In genomic region chr1:226763741-226764264, GRCh38 we compare ENCODE assay signal across 10 cellular contexts. TPM values are rescaled to one million over a fixed set of nuclear protein-coding genes. Genes with fewer than 3 reads are reported as not detected.
DNase-seq lines count a peak whose midpoint lies in the region; ATAC-seq and TF ChIP-seq lines count a peak whose summit lies in the region.
"Had no signal": no experiment of that assay in that cellular context is flagged by ENCODE, and none has a peak within 500 bp of the region (broad histone marks: within the 10 kb centered on the region; RNA-seq: fewer than 3 reads in every experiment).

No MANE protein-coding gene starts in this region.

- no peak overlapping the region for H3K27ac Mint-ChIP-seq in Caco-2 (ENCODE audit: unreplicated experiment)

- peaks cover 17% of the 10 kb centered on the region for H3K27me3 Mint-ChIP-seq in Caco-2 (ENCODE audit: insufficient read depth, unreplicated experiment)

- H3K9me3 Mint-ChIP-seq in Caco-2 (ENCODE audit: unreplicated experiment), result no peaks in the 10 kb centered on the region

- H3K9me3 ChIP-seq in Caco-2, result no peaks in the 10 kb centered on the region

- ATAC-seq in GM21825 (IDR thresholded peaks at IDR 0.05; ENCODE audit: unreplicated experiment), result no peak
- ATAC-seq: HCT116 had no signal

- no peaks in the 10 kb centered on the region for H3K4me1 ChIP-seq in Caco-2

- CTCF ChIA-PET in Caco-2 (lab: Charles Lee), result no interaction called here

- no peaks in the 10 kb centered on the region for H3K36me3 Mint-ChIP-seq in Caco-2 (ENCODE audit: insufficient read depth, unreplicated experiment)

- TF ChIP-seq CTCF in brain microvascular endothelial cell (IDR thresholded peaks at IDR 0.05; ENCODE audit: low read depth, low read length, missing control alignments) (no peak), Caco-2 (IDR thresholded peaks at IDR 0.05; ENCODE audit: insufficient read depth in 1 of 2, low read depth in 1 of 2, low read length in 1 of 2, severe bottlenecking in 1 of 2, unreplicated experiment in 1 of 2) (no peak)

- H3K27me3 ChIP-seq in brain microvascular endothelial cell (replicated peaks) (no peaks in the 10 kb centered on the region), Caco-2 (replicated peaks; ENCODE audit: control insufficient read depth, insufficient read depth, low read length) (no peaks in the 10 kb centered on the region; the same call in 1 of the 2 replicates)

- H3K4me3 ChIP-seq in brain microvascular endothelial cell (ENCODE audit: low read depth, low read length) (no peak overlapping the region), Caco-2 (ENCODE audit: low read depth, low read length) (no peak overlapping the region)

- in situ Hi-C loops in brain microvascular endothelial cell (cut with HindIII; ENCODE audit: low pct_ligation_motif_present, low sequenced_read_pairs), result no loop called here

- no peaks in the 10 kb centered on the region for H3K4me1 Mint-ChIP-seq in Caco-2 (ENCODE audit: low read depth, unreplicated experiment)

- intact Hi-C loops in Caco-2 (cut with micrococcal nuclease; ENCODE audit: unreplicated experiment), result no loop called here

- peak overlapping the region; percentile 58 for H3K27ac ChIP-seq in brain microvascular endothelial cell
- H3K27ac ChIP-seq: VCaP had no signal

- no TSS peak for BruUV-seq in Caco-2 (replicated peaks; lab: Mats Ljungman, UMichigan)

- POLR2A ChIA-PET in Caco-2 (lab: Charles Lee), result no interaction called here

- H3K4me3 Mint-ChIP-seq in Caco-2 (ENCODE audit: unreplicated experiment), result no peak overlapping the region

- no peaks in the 10 kb centered on the region for H3K36me3 ChIP-seq in brain microvascular endothelial cell (replicated peaks)
- H3K36me3 ChIP-seq in Caco-2 (ENCODE audit: control insufficient read depth, insufficient read depth, low read length), result no peaks in the 10 kb centered on the region

- DNase-seq in GM19238 (ENCODE audit: insufficient read length, low spot score), result peak; percentile 15
- DNase-seq in NCI-H226, result peak; percentile 85
- DNase-seq in brain microvascular endothelial cell, result peak; percentile 95
- DNase-seq in renal cortical epithelial cell (ENCODE audit: low read depth), result peak; percentile 70
- DNase-seq in inferior parietal cortex (ENCODE audit: extremely low spot score), result no peak
- no peak for DNase-seq in T-helper 9 cell
- no peak for DNase-seq in Caco-2

RNA-seq across cellular contexts. Expression of gene ITPKB, which starts 24.7 kb away (rescaled TPM):
- 1.6 and 5.9 TPM in 2 replicates for total RNA-seq in renal cortical epithelial cell
- total RNA-seq in Caco-2 (2022), result 4.4 and 5.2 TPM in 2 replicates

Comparison
In these comparisons a context has a peak if more than half of its experiments do, and no peak if none do; other contexts are left out.
1. DNase-seq: peak in GM19238 (single experiment), NCI-H226 (single experiment), brain microvascular endothelial cell (single experiment) and renal cortical epithelial cell (single experiment); none in inferior parietal cortex (single experiment), T-helper 9 cell (single experiment) and Caco-2 (0 of 2).